In the genomic region with DNA sequence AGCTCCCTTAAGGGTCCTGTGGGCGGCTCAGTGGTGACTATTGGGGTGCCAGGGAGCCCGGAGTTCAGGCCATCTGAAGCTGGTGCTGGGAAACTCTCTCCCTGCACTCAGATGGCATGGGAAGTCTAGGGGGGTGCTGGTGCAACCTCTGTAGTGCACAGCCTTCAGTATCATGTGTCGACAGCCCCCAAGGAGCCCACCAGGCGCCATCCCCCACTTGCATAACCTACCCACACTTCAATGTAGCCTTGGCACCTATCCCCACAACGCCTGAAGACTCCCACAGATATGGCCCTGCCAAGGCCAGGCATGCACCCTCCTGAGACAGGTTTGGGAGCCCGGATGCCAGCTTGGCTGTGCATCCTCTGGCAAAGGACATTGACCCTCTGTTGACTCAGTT, we compare ENCODE assay signal across 1 cellular context.
TF ChIP-seq lines count a peak whose summit lies in the region.

No MANE protein-coding gene starts in this region.

TF ChIP-seq in HepG2, 621 proteins besides CTCF, POLR2A, EP300 and RAD21:
- TF ChIP-seq ZNF547 (CRISPR knock-in tag; IDR thresholded peaks at IDR 0.05) (no peak), ZNF282 (IDR thresholded peaks at IDR 0.05; ENCODE audit: partially characterized antibody) (no peak), POLR2AphosphoS2 (IDR thresholded peaks at IDR 0.05; ENCODE audit: low read depth, low read length) (no peak), NR2F1 (CRISPR knock-in tag; IDR thresholded peaks at IDR 0.05) (no peak), RFX1 (IDR thresholded peaks at IDR 0.05) (no peak), ZBTB7A (CRISPR knock-in tag; IDR thresholded peaks at IDR 0.05) (no peak), ZNF232 (CRISPR knock-in tag; IDR thresholded peaks at IDR 0.05; ENCODE audit: borderline replicate concordance) (no peak), ZNF619 (CRISPR knock-in tag; IDR thresholded peaks at IDR 0.05) (no peak), ZNF580 (CRISPR knock-in tag; IDR thresholded peaks at IDR 0.05; ENCODE audit: borderline replicate concordance, low read depth) (no peak), ZGPAT (CRISPR knock-in tag; IDR thresholded peaks at IDR 0.05) (no peak), ZNF570 (CRISPR knock-in tag; IDR thresholded peaks at IDR 0.05; ENCODE audit: borderline replicate concordance) (no peak), ATF1 (CRISPR knock-in tag; IDR thresholded peaks at IDR 0.05) (no peak), JARID2 (CRISPR knock-in tag; IDR thresholded peaks at IDR 0.05; ENCODE audit: insufficient replicate concordance) (no peak), MEIS2 (CRISPR knock-in tag; IDR thresholded peaks at IDR 0.05) (no peak), RBM39 (IDR thresholded peaks at IDR 0.05; ENCODE audit: low read depth, low read length, poor library complexity, severe bottlenecking) (no peak), ZNF136 (CRISPR knock-in tag; IDR thresholded peaks at IDR 0.05; ENCODE audit: low read depth) (no peak), ZNF441 (CRISPR knock-in tag; IDR thresholded peaks at IDR 0.05; ENCODE audit: borderline replicate concordance) (no peak), ZNF639 (CRISPR knock-in tag; conservative IDR thresholded peaks at IDR 0.05) (no peak), KDM4B (CRISPR knock-in tag; IDR thresholded peaks at IDR 0.05) (no peak)
- TF ChIP-seq, protein P1, sequence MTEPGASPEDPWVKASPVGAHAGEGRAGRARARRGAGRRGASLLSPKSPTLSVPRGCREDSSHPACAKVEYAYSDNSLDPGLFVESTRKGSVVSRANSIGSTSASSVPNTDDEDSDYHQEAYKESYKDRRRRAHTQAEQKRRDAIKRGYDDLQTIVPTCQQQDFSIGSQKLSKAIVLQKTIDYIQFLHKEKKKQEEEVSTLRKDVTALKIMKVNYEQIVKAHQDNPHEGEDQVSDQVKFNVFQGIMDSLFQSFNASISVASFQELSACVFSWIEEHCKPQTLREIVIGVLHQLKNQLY (CRISPR knock-in tag; IDR thresholded peaks at IDR 0.05), result no peak
